ENCODE assay signal across 7 cellular contexts in the genomic region with DNA sequence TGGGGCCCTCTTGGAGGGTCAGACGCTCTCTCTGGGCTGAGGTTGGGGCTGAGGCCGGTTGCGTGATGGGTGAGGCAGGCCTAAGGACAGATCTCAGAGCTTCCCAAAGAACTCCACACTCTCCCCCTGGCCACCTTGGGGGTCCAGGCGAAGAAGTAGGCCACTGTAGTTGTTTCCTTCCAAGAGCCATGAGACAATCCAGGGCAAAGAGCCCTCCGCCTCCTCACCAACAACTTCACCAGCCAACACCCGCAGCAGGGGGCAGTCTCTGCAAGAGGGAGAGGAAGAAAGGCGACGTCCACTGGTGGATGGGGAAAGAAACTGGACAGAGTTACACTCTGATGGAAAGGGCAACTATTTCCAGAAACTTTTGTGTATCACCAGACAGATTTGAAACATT. TPM values are rescaled to one million over a fixed set of nuclear protein-coding genes. Genes with fewer than 3 reads are reported as not detected.
A peak's percentile ranks its signal among the peaks of the same experiment; 100 is the strongest.
DNase-seq lines count a peak whose midpoint lies in the region; ATAC-seq and TF ChIP-seq lines count a peak whose summit lies in the region.
"Had no signal": no experiment of that assay in that cellular context is flagged by ENCODE, and none has a peak within 500 bp of the region (broad histone marks: within the 10 kb centered on the region; RNA-seq: fewer than 3 reads in every experiment).

No MANE protein-coding gene starts in this region.

- H3K4ac ChIP-seq in IMR-90 (ENCODE audit: low read depth, low read length), result no peak overlapping the region

- H3K9ac ChIP-seq in IMR-90 (ENCODE audit: low read depth, low read length) (no peak overlapping the region), parathyroid adenoma (no peak overlapping the region), Karpas-422 (ENCODE audit: low read length) (no peak overlapping the region)

- POLR2A ChIA-PET in IMR-90 (lab: Charles Lee; ENCODE audit: unreplicated experiment), result interaction anchor here (0.5 kb wide), 1 partner anchor 160 kb away, joined by 5 read pairs; no protein-coding TSS in a partner anchor

- H2BK20ac ChIP-seq in IMR-90 (ENCODE audit: low read depth, low read length), result no peak overlapping the region

- no peaks in the 10 kb centered on the region for H3K9me2 ChIP-seq in Karpas-422 (replicated peaks; ENCODE audit: insufficient read depth, low read length)

- no peak overlapping the region for H3K56ac ChIP-seq in IMR-90 (ENCODE audit: extremely low read depth, insufficient read depth, low read length)

- no peak overlapping the region for H2BK120ac ChIP-seq in IMR-90 (ENCODE audit: low read depth, low read length)

- DNase-seq in IMR-90, result peak; percentile 26
- peak; percentile 75 to 78 for DNase-seq in cardiac fibroblast (ENCODE audit: low read depth in 2 of 2)
- no peak for DNase-seq in mesenteric fat pad (ENCODE audit: low spot score)
- no peak for DNase-seq in NCI-H446 (lab: John Stamatoyannopoulos, UW)
- no peak for DNase-seq in Karpas-422
- DNase-seq: ovary had no signal

- H3K9me1 ChIP-seq in IMR-90 (ENCODE audit: insufficient read depth, low read length), result peaks cover 2% of the 10 kb centered on the region; the same call in 1 of the 2 replicates

- in situ Hi-C loops in IMR-90 (cut with MboI; ENCODE audit: low sequenced_read_pairs), result no loop called here

- 0 out of 2 replicates have a peak, but pooled peaks cover 2% of the 10 kb centered on the region for H3K36me3 ChIP-seq in IMR-90 (ENCODE audit: control insufficient read depth, insufficient read depth, low read length)
- H3K36me3 ChIP-seq in parathyroid adenoma (ENCODE audit: control insufficient read depth, insufficient read depth, low read length), result no peaks in the 10 kb centered on the region
- H3K36me3 ChIP-seq in Karpas-422 (ENCODE audit: insufficient read depth, low read length), result no peaks in the 10 kb centered on the region
- H3K36me3 ChIP-seq: ovary had no signal

- H2AK9ac ChIP-seq in IMR-90 (replicated peaks; ENCODE audit: low read depth, low read length, poor library complexity), result no peak overlapping the region

- H3K4me1 ChIP-seq in IMR-90 (ENCODE audit: control insufficient read depth, insufficient read depth, low read length) (peaks cover 5% of the 10 kb centered on the region; the same call in 1 of the 2 replicates), parathyroid adenoma (no peaks in the 10 kb centered on the region), Karpas-422 (ENCODE audit: low read length) (no peaks in the 10 kb centered on the region)

- H3K27me3 ChIP-seq in IMR-90 (ENCODE audit: control insufficient read depth, insufficient read depth, low read length), result no peaks in the 10 kb centered on the region
- no peaks in the 10 kb centered on the region for H3K27me3 ChIP-seq in parathyroid adenoma (ENCODE audit: control insufficient read depth, insufficient read depth, low read length)
- no peaks in the 10 kb centered on the region for H3K27me3 ChIP-seq in Karpas-422 (ENCODE audit: low read length)
- H3K27me3 ChIP-seq: ovary had no signal

- no peaks in the 10 kb centered on the region; a peak in 1 of 4 replicates for H3K79me1 ChIP-seq in IMR-90 (ENCODE audit: low read depth in 1 of 2, low read length in 2 of 2)

- H3K79me2 ChIP-seq in parathyroid adenoma (no peaks in the 10 kb centered on the region), Karpas-422 (ENCODE audit: low read length) (no peaks in the 10 kb centered on the region)

- H3K14ac ChIP-seq in IMR-90 (replicated peaks; ENCODE audit: low read depth, low read length), result no peak overlapping the region

- CTCF ChIA-PET in IMR-90 (lab: Yijun Ruan, JAX), result no interaction called here

- H3K4me2 ChIP-seq in IMR-90 (ENCODE audit: low read depth, low read length), result no peak overlapping the region
- H3K4me2 ChIP-seq in parathyroid adenoma (ENCODE audit: low read length), result no peak overlapping the region
- H3K4me2 ChIP-seq in Karpas-422 (ENCODE audit: low read depth, low read length, poor library complexity, severe bottlenecking), result no peak overlapping the region

- TF ChIP-seq CTCF in IMR-90 (conservative IDR thresholded peaks at IDR 0.05; ENCODE audit: low read depth, low read length), result peak; percentile 45; the same call in 1 of the 2 replicates
- peak; percentile 69 for TF ChIP-seq CTCF in cardiac fibroblast (IDR thresholded peaks at IDR 0.05; ENCODE audit: low read depth, low read length)
- peak; percentile 43 for TF ChIP-seq CTCF in parathyroid adenoma (IDR thresholded peaks at IDR 0.05)

- H3K4me3 ChIP-seq in IMR-90 (ENCODE audit: insufficient read depth, low read depth, low read length) (no peak overlapping the region), cardiac fibroblast (replicated peaks in 1 of 2; ENCODE audit: low read depth in 2 of 2, low read length in 2 of 2) (no peak overlapping the region), parathyroid adenoma (ENCODE audit: low read depth, low read length) (no peak overlapping the region), Karpas-422 (ENCODE audit: low read length) (no peak overlapping the region)
- H3K4me3 ChIP-seq: ovary had no signal

- no peak overlapping the region for H2AK5ac ChIP-seq in IMR-90 (ENCODE audit: low read depth, low read length)

- ATAC-seq in IMR-90 (ENCODE audit: low read depth), result peak; percentile 52; the same call in 1 of the 2 replicates

- H3K9me3 ChIP-seq in IMR-90 (ENCODE audit: control insufficient read depth, insufficient read depth, low read length) (no peaks in the 10 kb centered on the region), parathyroid adenoma (ENCODE audit: control insufficient read depth, low read length) (no peaks in the 10 kb centered on the region), Karpas-422 (ENCODE audit: low read length) (no peaks in the 10 kb centered on the region)
- H3K9me3 ChIP-seq: ovary had no signal

- H2AFZ ChIP-seq in IMR-90 (replicated peaks; ENCODE audit: low read length, poor library complexity), result peak overlapping the region; percentile 9
- peak overlapping the region; percentile 17 for H2AFZ ChIP-seq in parathyroid adenoma
- H2AFZ ChIP-seq in Karpas-422 (ENCODE audit: low read length), result no peak overlapping the region

- intact Hi-C loops in IMR-90 (cut with micrococcal nuclease), result loop anchor here (1.0 kb wide), 1 partner anchor 60 kb away; no protein-coding TSS in a partner anchor

- H4K91ac ChIP-seq in IMR-90 (ENCODE audit: insufficient read depth, low read depth, low read length), result no peak overlapping the region

- H3K27ac ChIP-seq in IMR-90 (ENCODE audit: insufficient read depth, low read length) (no peak overlapping the region), parathyroid adenoma (no peak overlapping the region), Karpas-422 (ENCODE audit: low read length) (no peak overlapping the region)
- H3K27ac ChIP-seq: ovary had no signal

- no TSS peak for BruUV-seq in IMR-90 (replicated peaks; lab: Mats Ljungman, UMichigan)

- no peaks in the 10 kb centered on the region for H4K20me1 ChIP-seq in IMR-90 (ENCODE audit: insufficient read depth, low read length)
- no peaks in the 10 kb centered on the region for H4K20me1 ChIP-seq in Karpas-422 (ENCODE audit: insufficient read depth, low read depth, low read length)

- TF ChIP-seq POLR2A in IMR-90 (IDR thresholded peaks at IDR 0.05; ENCODE audit: low read depth, low read length), result no peak

- WGBS in IMR-90 (ENCODE audit: extremely low coverage in 2 of 2, insufficient read length in 1 of 2), 2 experiments, result no CpG with 5 or more reads among the region's 8 CpGs

- dilution Hi-C loops in IMR-90 (cut with HindIII; ENCODE audit: low sequenced_read_pairs, unreplicated experiment), result no loop called here

- no peak overlapping the region for H3K18ac ChIP-seq in IMR-90 (ENCODE audit: low read depth, low read length)

- no peak overlapping the region for H2BK5ac ChIP-seq in IMR-90 (ENCODE audit: low read depth, low read length, poor library complexity, severe bottlenecking)

- peak; percentile 48; the same call in 1 of the 2 replicates for TF ChIP-seq RAD21 in IMR-90 (IDR thresholded peaks at IDR 0.05; ENCODE audit: low read length)

- H3K23ac ChIP-seq in IMR-90 (ENCODE audit: low read depth, low read length), result no peak overlapping the region

- H4K8ac ChIP-seq in IMR-90 (ENCODE audit: low read depth in 2 of 2, low read length in 2 of 2), result no peak overlapping the region

- no peak overlapping the region for H4K5ac ChIP-seq in IMR-90 (ENCODE audit: low read depth, low read length)

- no peak overlapping the region for H2BK15ac ChIP-seq in IMR-90 (ENCODE audit: low read depth, low read length)

TF ChIP-seq in IMR-90, 13 proteins besides CTCF, POLR2A, EP300 and RAD21 (continues in another document):
- TF ChIP-seq MAFK (IDR thresholded peaks at IDR 0.05; ENCODE audit: low read depth, low read length), result no peak

RNA-seq across cellular contexts. Expression of a gene that starts 10.7 kb away (rescaled TPM):
- total RNA-seq in IMR-90 (2012; rRNA removed) (17.2 and 19.2 TPM in 2 replicates), mesenteric fat pad (71.9 TPM)
- 66.4 and 69.7 TPM in 2 replicates for polyA plus RNA-seq in IMR-90 (2012; rRNA removed)
- polyA plus RNA-seq in IMR-90 (2012; cell fraction: cytosol; rRNA removed), result 47.0 and 70.6 TPM in 2 replicates
- 35.4 and 42.1 TPM in 2 replicates for polyA plus RNA-seq in IMR-90 (2012; cell fraction: nucleus; rRNA removed; ENCODE audit: low replicate concordance)
- 19.0 and 33.5 TPM in 2 replicates for total RNA-seq in Karpas-422 (2014; rRNA removed; shearing (Covaris generic); ENCODE audit: low replicate concordance)

RNA-seq across cellular contexts. Expression of a gene that starts 10.9 kb away (rescaled TPM):
- total RNA-seq in IMR-90 (2012; rRNA removed) (6.6 and 8.1 TPM in 2 replicates), mesenteric fat pad (21.5 TPM)
- 21.4 and 23.8 TPM in 2 replicates for polyA plus RNA-seq in IMR-90 (2012; rRNA removed)
- 13.8 and 13.9 TPM in 2 replicates for polyA plus RNA-seq in IMR-90 (2012; cell fraction: cytosol; rRNA removed)
- 215 and 346 TPM in 2 replicates for polyA plus RNA-seq in IMR-90 (2012; cell fraction: nucleus; rRNA removed; ENCODE audit: low replicate concordance)
- 33.2 and 42.2 TPM in 2 replicates for total RNA-seq in Karpas-422 (2014; rRNA removed; shearing (Covaris generic); ENCODE audit: low replicate concordance)

RNA-seq across cellular contexts. Expression of a gene that starts 18.0 kb away (rescaled TPM):
- total RNA-seq in IMR-90 (2012; rRNA removed) (52.9 and 53.9 TPM in 2 replicates), mesenteric fat pad (34.4 TPM)
- polyA plus RNA-seq in IMR-90 (2012; rRNA removed), result 54.8 TPM in 2 replicates
- 33.8 and 41.7 TPM in 2 replicates for polyA plus RNA-seq in IMR-90 (2012; cell fraction: cytosol; rRNA removed)
- polyA plus RNA-seq in IMR-90 (2012; cell fraction: nucleus; rRNA removed; ENCODE audit: low replicate concordance), result 59.4 and 90.9 TPM in 2 replicates
- 27.1 and 45.7 TPM in 2 replicates for total RNA-seq in Karpas-422 (2014; rRNA removed; shearing (Covaris generic); ENCODE audit: low replicate concordance)

RNA-seq across cellular contexts. Expression of a gene that starts 27.8 kb away (rescaled TPM):
- total RNA-seq in IMR-90 (2012; rRNA removed) (0.28 and 0.36 TPM in 2 replicates), mesenteric fat pad (22.5 TPM)
- polyA plus RNA-seq in IMR-90 (2012; rRNA removed), result 1.7 and 2.1 TPM in 2 replicates
- polyA plus RNA-seq in IMR-90 (2012; cell fraction: cytosol; rRNA removed), result 0.38 and 1.7 TPM in 2 replicates
- polyA plus RNA-seq in IMR-90 (2012; cell fraction: nucleus; rRNA removed; ENCODE audit: low replicate concordance), result 1.2 and 3.6 TPM in 2 replicates
- 7.3 and 12.2 TPM in 2 replicates for total RNA-seq in Karpas-422 (2014; rRNA removed; shearing (Covaris generic); ENCODE audit: low replicate concordance)

RNA-seq across cellular contexts. Expression of a gene that starts 57.7 kb away (rescaled TPM):
- total RNA-seq in IMR-90 (2012; rRNA removed) (0.18 TPM in 1 of 2 replicates, not detected in the other), mesenteric fat pad (224 TPM)
- polyA plus RNA-seq in IMR-90 (2012; rRNA removed), result 0.17 and 0.19 TPM in 2 replicates
- polyA plus RNA-seq in IMR-90 (2012; cell fraction: cytosol; rRNA removed), result 0.34 and 0.70 TPM in 2 replicates
- 0.72 and 1.7 TPM in 2 replicates for polyA plus RNA-seq in IMR-90 (2012; cell fraction: nucleus; rRNA removed; ENCODE audit: low replicate concordance)
- not detected in 2 replicates for total RNA-seq in Karpas-422 (2014; rRNA removed; shearing (Covaris generic); ENCODE audit: low replicate concordance)

Comparison
In these comparisons a context has a peak if more than half of its experiments do, and no peak if none do; other contexts are left out.
1. DNase-seq: peak in IMR-90 (single experiment) and cardiac fibroblast (2 of 2); none in mesenteric fat pad (single experiment), NCI-H446 (0 of 2) and Karpas-422 (single experiment).
2. Peak in every context shown above with its lines, with median percentiles within 50 percentile points of each other: CTCF ChIP-seq.